Comparison of ENCODE assay signal across 12 cellular contexts in genomic region chr5:151675225-151675955, GRCh38. TPM values are rescaled to one million over a fixed set of nuclear protein-coding genes. Genes with fewer than 3 reads are reported as not detected.
DNase-seq lines count a peak whose midpoint lies in the region; ATAC-seq and TF ChIP-seq lines count a peak whose summit lies in the region.
"Had no signal": no experiment of that assay in that cellular context is flagged by ENCODE, and none has a peak within 500 bp of the region (broad histone marks: within the 10 kb centered on the region; RNA-seq: fewer than 3 reads in every experiment).

No MANE protein-coding gene starts in this region.

- DNase-seq in DND-41: no peak
- DNase-seq in dorsolateral prefrontal cortex: no peak
- no peak for DNase-seq in osteoblast (ENCODE audit: insufficient read length, low spot score, missing footprints)
- DNase-seq in NCI-H1092 (lab: John Stamatoyannopoulos, UW): no peak
- DNase-seq in GM03348 (ENCODE audit: low spot score): no peak
- DNase-seq in mesenteric fat pad (ENCODE audit: low spot score): no peak
- DNase-seq: activated CD4-positive, alpha-beta T cell treated with anti-CD3 and anti-CD28 coated beads, Interleukin-2, amount 50 U/mL, for 1 hour; DMS 273 treated with DMSO at 0.1 percent for 48 hours; NCI-H187 treated with DMSO at 0.1 percent for 48 hours; stimulated activated CD4-positive, alpha-beta T cell treated with anti-CD3 and anti-CD28 coated beads, Interleukin-4, amount 100 ng/mL, for 24 hours had no signal

- H3K79me2 ChIP-seq in DND-41 (ENCODE audit: insufficient read depth, low read length): no peaks in the 10 kb centered on the region
- H3K79me2 ChIP-seq in osteoblast (ENCODE audit: insufficient read depth, low read length): peaks cover 84% of the 10 kb centered on the region

- H3K27ac ChIP-seq in DND-41 (ENCODE audit: low read length) (no peak overlapping the region), dorsolateral prefrontal cortex (peak overlapping the region in 50 of 59 donors; percentile 2 to 85 (median 68)), osteoblast (ENCODE audit: low read depth, low read length) (peak overlapping the region; percentile 89)

- H4K20me1 ChIP-seq in DND-41 (ENCODE audit: insufficient read depth, low read length): no peaks in the 10 kb centered on the region
- H4K20me1 ChIP-seq in osteoblast (ENCODE audit: insufficient read depth, low read length): peaks cover 98% of the 10 kb centered on the region

- 0 out of 3 replicates have a peak, but pooled peaks have one; percentile 31 for ATAC-seq in DND-41 (ENCODE audit: insufficient read depth, low read depth)
- peak; percentile 52 for ATAC-seq in HG03103 (IDR thresholded peaks at IDR 0.05; ENCODE audit: low read depth, unreplicated experiment)
- ATAC-seq in GM18861 (IDR thresholded peaks at IDR 0.05; ENCODE audit: unreplicated experiment): no peak

- intact Hi-C loops in dorsolateral prefrontal cortex (cut with DNase I): no loop called here

- H3K9me3 ChIP-seq in DND-41 (ENCODE audit: insufficient read depth, low read length, severe bottlenecking) (no peaks in the 10 kb centered on the region), osteoblast (ENCODE audit: low read depth, low read length) (no peaks in the 10 kb centered on the region)

- H3K4me2 ChIP-seq in DND-41 (ENCODE audit: insufficient read depth, low read length): no peak overlapping the region
- H3K4me2 ChIP-seq in osteoblast (ENCODE audit: insufficient read depth, low read length): peak overlapping the region; percentile 99

- TF ChIP-seq CTCF in DND-41 (IDR thresholded peaks at IDR 0.05; ENCODE audit: borderline replicate concordance, extremely low read depth, low read length, poor library complexity, severe bottlenecking) (no peak), dorsolateral prefrontal cortex (IDR thresholded peaks at IDR 0.05 in 54 of 56, conservative IDR thresholded peaks at IDR 0.05 in 2 of 56; ENCODE audit: low read depth in 1 of 56, partially characterized antibody in 56 of 56) (no peak), osteoblast (IDR thresholded peaks at IDR 0.05; ENCODE audit: extremely low read depth, low read depth, low read length) (no peak)

- no peaks in the 10 kb centered on the region for H3K4me1 ChIP-seq in DND-41 (ENCODE audit: insufficient read depth, low read length)
- peaks cover 98% of the 10 kb centered on the region for H3K4me1 ChIP-seq in osteoblast (ENCODE audit: insufficient read depth, low read length)

- H2AFZ ChIP-seq in DND-41 (ENCODE audit: low read depth, low read length) (no peak overlapping the region), osteoblast (ENCODE audit: low read length) (no peak overlapping the region)

- H3K36me3 ChIP-seq in DND-41 (ENCODE audit: insufficient read depth, low read length): no peaks in the 10 kb centered on the region
- peaks cover 96% of the 10 kb centered on the region for H3K36me3 ChIP-seq in osteoblast (ENCODE audit: insufficient read depth, low read length)

- H3K9ac ChIP-seq in DND-41 (ENCODE audit: low read depth, low read length): no peak overlapping the region

- H3K27me3 ChIP-seq in DND-41 (ENCODE audit: insufficient read depth, low read length, poor library complexity) (peaks cover 8% of the 10 kb centered on the region), dorsolateral prefrontal cortex (no peaks in the 10 kb centered on the region), osteoblast (ENCODE audit: insufficient read depth, low read length) (no peaks in the 10 kb centered on the region)

- no peak overlapping the region for H3K4me3 ChIP-seq in DND-41 (ENCODE audit: low read depth in 1 of 2, low read length in 2 of 2)
- H3K4me3 ChIP-seq in dorsolateral prefrontal cortex: no peak overlapping the region
- H3K4me3 ChIP-seq in osteoblast (ENCODE audit: insufficient read depth, low read length): no peak overlapping the region

RNA-seq across cellular contexts. Expression of gene SPARC, which starts 11.3 kb away (rescaled TPM):
- total RNA-seq in dorsolateral prefrontal cortex: 100 to 1,000 TPM; 118 to 878 (median 329) TPM
- total RNA-seq in osteoblast: 4,046 and 4,600 TPM in 2 replicates
- total RNA-seq in mesenteric fat pad: 1,881 TPM
